Comparison of ENCODE assay signal across 28 cellular contexts in genomic region chr22:19802001-19802880, GRCh38. TPM values are rescaled to one million over a fixed set of nuclear protein-coding genes. Genes with fewer than 3 reads are reported as not detected.
A peak's percentile ranks its signal among the peaks of the same experiment; 100 is the strongest.
DNase-seq lines count a peak whose midpoint lies in the region; ATAC-seq and TF ChIP-seq lines count a peak whose summit lies in the region.
"Had no signal": no experiment of that assay in that cellular context is flagged by ENCODE, and none has a peak within 500 bp of the region (broad histone marks: within the 10 kb centered on the region; RNA-seq: fewer than 3 reads in every experiment).

No MANE protein-coding gene starts in this region.

- H3K36me3 ChIP-seq in aorta (ENCODE audit: control insufficient read depth in 1 of 2, insufficient read depth in 2 of 2, low read length in 1 of 2), result peaks cover 0 to 3% of the 10 kb centered on the region in 2 donors
- H3K36me3 ChIP-seq: pancreas, SJCRH30, thyroid gland had no signal

- no peak overlapping the region for H3K27ac ChIP-seq in aorta (ENCODE audit: low read depth in 1 of 2, low read length in 2 of 2)
- H3K27ac ChIP-seq: pancreas, PC-9, SJCRH30, thyroid gland had no signal

- TF ChIP-seq CTCF in glutamatergic neuron (IDR thresholded peaks at IDR 0.05; ENCODE audit: partially characterized antibody, unreplicated experiment) (no peak), nephron progenitor cell (IDR thresholded peaks at IDR 0.05) (no peak), foreskin fibroblast (IDR thresholded peaks at IDR 0.05; ENCODE audit: low read depth, low read length) (no peak)

- no peaks in the 10 kb centered on the region for H3K27me3 ChIP-seq in aorta (ENCODE audit: control insufficient read depth in 1 of 2, insufficient read depth in 2 of 2, low read length in 1 of 2)
- H3K27me3 ChIP-seq: pancreas, SJCRH30, thyroid gland had no signal

- H3K36me3 Mint-ChIP-seq in glutamatergic neuron (ENCODE audit: unreplicated experiment) (no peaks in the 10 kb centered on the region), nephron progenitor cell (ENCODE audit: low read depth) (no peaks in the 10 kb centered on the region)
- H3K36me3 Mint-ChIP-seq: natural killer cell treated with Interleukin-12 subunit alpha and Interleukin-12 subunit beta and Interleukin-15 and Interleukin-18, amount 100 ng/mL, for 72 hours had no signal

- H3K4me1 Mint-ChIP-seq in glutamatergic neuron (ENCODE audit: low read depth, unreplicated experiment) (peaks cover 19% of the 10 kb centered on the region), nephron progenitor cell (peaks cover 31% of the 10 kb centered on the region)
- H3K4me1 Mint-ChIP-seq: activated naive CD8-positive, alpha-beta T cell treated with anti-CD3 and anti-CD28 coated beads, Interleukin-2, amount 50 U/mL, for 24 hours had no signal

- no peak overlapping the region for H3K4me3 ChIP-seq in aorta (ENCODE audit: low read length in 2 of 2)
- no peak overlapping the region for H3K4me3 ChIP-seq in foreskin fibroblast (ENCODE audit: low read depth in 1 of 2, low read length in 2 of 2)
- H3K4me3 ChIP-seq: pancreas, PC-9, SJCRH30, thyroid gland had no signal

- H3K4me1 ChIP-seq in aorta (ENCODE audit: control insufficient read depth in 1 of 2, insufficient read depth in 2 of 2, low read length in 2 of 2), result no peaks in the 10 kb centered on the region
- H3K4me1 ChIP-seq: pancreas had no signal

- peaks cover 5% of the 10 kb centered on the region for H3K9me3 Mint-ChIP-seq in glutamatergic neuron (ENCODE audit: unreplicated experiment)
- no peaks in the 10 kb centered on the region for H3K9me3 Mint-ChIP-seq in nephron progenitor cell
- H3K9me3 Mint-ChIP-seq: activated naive CD8-positive, alpha-beta T cell treated with anti-CD3 and anti-CD28 coated beads, Interleukin-2, amount 50 U/mL, for 24 hours; activated T-cell treated with anti-CD3 and anti-CD28 coated beads, Interleukin-2, amount 50 U/mL, for 24 hours; effector memory CD8-positive, alpha-beta T cell; natural killer cell treated with Interleukin-12 subunit alpha and Interleukin-12 subunit beta and Interleukin-15 and Interleukin-18, amount 100 ng/mL, for 72 hours had no signal

- H3K27ac Mint-ChIP-seq in glutamatergic neuron (ENCODE audit: unreplicated experiment) (peak overlapping the region; percentile 36), nephron progenitor cell (peak overlapping the region; percentile 54)
- H3K27ac Mint-ChIP-seq: activated naive CD8-positive, alpha-beta T cell treated with anti-CD3 and anti-CD28 coated beads, Interleukin-2, amount 50 U/mL, for 24 hours; activated T-cell treated with anti-CD3 and anti-CD28 coated beads, Interleukin-2, amount 50 U/mL, for 24 hours had no signal

- DNase-seq in left ventricle myocardium superior (peak; percentile 17), cardiac septum (ENCODE audit: low spot score) (no peak), glutamatergic neuron (peak; percentile 67), nephron progenitor cell (peak; percentile 55), aorta (peak; percentile 35 to 59), foreskin fibroblast (no peak)
- DNase-seq: activated CD4-positive, alpha-beta T cell treated with anti-CD3 and anti-CD28 coated beads, Interleukin-2, amount 50 U/mL, for 1 hour; activated CD4-positive, CD25-positive, alpha-beta regulatory T cell; activated effector memory CD4-positive, alpha-beta T cell treated with anti-CD3 and anti-CD28 coated beads, Interleukin-2, amount 50 U/mL, for 16 hours; activated naive CD8-positive, alpha-beta T cell treated with anti-CD3 and anti-CD28 coated beads, Interleukin-2, amount 50 U/mL, for 24 hours; activated T-cell treated with anti-CD3 and anti-CD28 coated beads, Interleukin-2, amount 50 U/mL, for 24 hours; DMS 273 treated with DMSO at 0.1 percent for 48 hours; effector memory CD8-positive, alpha-beta T cell; erythroblast; mammary epithelial cell; NCI-H1417 treated with DMSO at 0.1 percent for 48 hours; NCI-H2029 treated with DMSO at 0.1 percent for 48 hours; NCI-H526; PC-9; SJCRH30; stimulated activated CD4-positive, alpha-beta T cell treated with anti-CD3 and anti-CD28 coated beads, Interleukin-2, amount 100 ng/mL, for 48 hours; thyroid gland had no signal

- H3K4me3 Mint-ChIP-seq in glutamatergic neuron (ENCODE audit: unreplicated experiment) (peak overlapping the region; percentile 60), nephron progenitor cell (no peak overlapping the region)
- H3K4me3 Mint-ChIP-seq: activated naive CD8-positive, alpha-beta T cell treated with anti-CD3 and anti-CD28 coated beads, Interleukin-2, amount 50 U/mL, for 24 hours; activated T-cell treated with anti-CD3 and anti-CD28 coated beads, Interleukin-2, amount 50 U/mL, for 24 hours; effector memory CD8-positive, alpha-beta T cell; natural killer cell treated with Interleukin-12 subunit alpha and Interleukin-12 subunit beta and Interleukin-15 and Interleukin-18, amount 100 ng/mL, for 72 hours had no signal

- H3K27me3 Mint-ChIP-seq in glutamatergic neuron (ENCODE audit: unreplicated experiment) (peaks cover 7% of the 10 kb centered on the region), nephron progenitor cell (ENCODE audit: low read depth, poor library complexity) (peaks cover 3% of the 10 kb centered on the region)
- H3K27me3 Mint-ChIP-seq: activated naive CD8-positive, alpha-beta T cell treated with anti-CD3 and anti-CD28 coated beads, Interleukin-2, amount 50 U/mL, for 24 hours; activated T-cell treated with anti-CD3 and anti-CD28 coated beads, Interleukin-2, amount 50 U/mL, for 24 hours; effector memory CD8-positive, alpha-beta T cell; natural killer cell treated with Interleukin-12 subunit alpha and Interleukin-12 subunit beta and Interleukin-15 and Interleukin-18, amount 100 ng/mL, for 72 hours had no signal

- ATAC-seq in left ventricle myocardium superior, result no peak
- ATAC-seq in aorta (ENCODE audit: low FRiP score), result no peak
- ATAC-seq in HG03354 (IDR thresholded peaks at IDR 0.05; ENCODE audit: poor library complexity, severe bottlenecking, unreplicated experiment), result no peak
- ATAC-seq in GM19023 (IDR thresholded peaks at IDR 0.05; ENCODE audit: unreplicated experiment), result no peak
- ATAC-seq: activated naive CD8-positive, alpha-beta T cell treated with anti-CD3 and anti-CD28 coated beads, Interleukin-2, amount 50 U/mL, for 24 hours; effector memory CD8-positive, alpha-beta T cell had no signal

- 81% methylated on average over 23 to 26 of the region's 26 CpGs for WGBS in aorta, 2 donors

- no peaks in the 10 kb centered on the region for H3K9me3 ChIP-seq in aorta (ENCODE audit: control insufficient read depth, low read length)
- H3K9me3 ChIP-seq: pancreas, SJCRH30, thyroid gland had no signal

- intact Hi-C loops in left ventricle myocardium superior (cut with micrococcal nuclease), result no loop called here
- intact Hi-C loops in cardiac septum (cut with DNase I), result no loop called here
- intact Hi-C loops in aorta (cut with DNase I), result no loop called here

RNA-seq across cellular contexts. Expression of gene TBX1, which starts 41.7 kb away (rescaled TPM):
- total RNA-seq in left ventricle myocardium superior (3.6 TPM), cardiac septum (0.48 TPM), glutamatergic neuron (ENCODE audit: unreplicated experiment) (2.4 TPM), aorta (1 to 10 TPM; 2.3 to 5.6 TPM)
- polyA plus RNA-seq in aorta, result 1 to 10 TPM; 1.1 to 7.8 TPM
- total RNA-seq: H4, kidney epithelial cell had no signal
- polyA plus RNA-seq: mammary epithelial cell had no signal

RNA-seq across cellular contexts. Expression of gene GNB1L, which starts 52.4 kb away (rescaled TPM):
- total RNA-seq in left ventricle myocardium superior (3.4 TPM), cardiac septum (2.0 TPM), glutamatergic neuron (ENCODE audit: unreplicated experiment) (5.0 TPM), aorta (1 to 10 TPM; 4.7 to 5.0 TPM)
- 10 to 100 TPM in 1 of 2 donors, 1 to 10 TPM in 1; 4.3 to 12.6 TPM for polyA plus RNA-seq in aorta

RNA-seq across cellular contexts. Expression of gene RTL10, which starts 52.4 kb away (rescaled TPM):
- 8.0 TPM for total RNA-seq in left ventricle myocardium superior
- 6.3 TPM for total RNA-seq in cardiac septum
- 12.1 TPM for total RNA-seq in glutamatergic neuron (ENCODE audit: unreplicated experiment)
- total RNA-seq in aorta, result 10 to 100 TPM in 1 of 2 donors, 1 to 10 TPM in 1; 7.7 to 16.6 TPM
- 1 to 10 TPM; 5.5 to 8.0 TPM for polyA plus RNA-seq in aorta

Comparison
In these comparisons a context has a peak if more than half of its experiments do, and no peak if none do; other contexts are left out.
1. DNase-seq: peak in left ventricle myocardium superior (single experiment), glutamatergic neuron (single experiment), nephron progenitor cell (single experiment) and aorta (2 of 2); none in cardiac septum (single experiment) and foreskin fibroblast (0 of 2).